ENCODE assay signal across 9 cellular contexts in the genomic region with DNA sequence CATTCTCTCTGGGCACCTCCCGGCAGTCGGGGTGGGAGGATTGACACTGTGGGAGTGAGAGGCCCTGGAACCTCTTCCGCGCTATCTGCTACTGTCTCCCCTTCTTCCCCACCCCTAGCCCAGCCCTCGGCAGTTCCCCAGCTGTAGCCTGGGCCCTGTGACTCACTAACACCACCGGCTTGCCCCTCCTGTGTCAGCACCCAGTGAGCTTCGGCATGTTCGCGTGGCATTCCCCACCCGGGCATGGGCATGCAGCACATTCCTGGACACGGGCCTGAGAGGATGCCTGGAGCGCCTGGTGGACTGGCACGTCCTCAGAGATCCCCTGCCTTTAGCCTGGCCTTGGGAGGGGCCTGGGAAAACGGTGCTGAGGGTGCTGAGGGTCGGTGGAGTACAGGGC. TPM values are rescaled to one million over a fixed set of nuclear protein-coding genes. Genes with fewer than 3 reads are reported as not detected.
DNase-seq lines count a peak whose midpoint lies in the region; ATAC-seq and TF ChIP-seq lines count a peak whose summit lies in the region.
"Had no signal": no experiment of that assay in that cellular context is flagged by ENCODE, and none has a peak within 500 bp of the region (broad histone marks: within the 10 kb centered on the region; RNA-seq: fewer than 3 reads in every experiment).

No MANE protein-coding gene starts in this region.

- no peak overlapping the region for H3K27ac Mint-ChIP-seq in CD4-positive, alpha-beta T cell

- peaks cover 14% of the 10 kb centered on the region for H3K4me1 Mint-ChIP-seq in CD4-positive, alpha-beta T cell (ENCODE audit: low read depth)

- no peak for TF ChIP-seq EP300 in ovary (IDR thresholded peaks at IDR 0.05)

- H3K36me3 Mint-ChIP-seq in CD4-positive, alpha-beta T cell (ENCODE audit: low read depth): no peaks in the 10 kb centered on the region

- H3K27ac ChIP-seq in CD4-positive, alpha-beta T cell (ENCODE audit: low read depth, low read length): no peak overlapping the region
- H3K27ac ChIP-seq in SK-N-MC (no peak overlapping the region), heart right ventricle (peak overlapping the region; percentile 5 to 93 (median 87)), ovary (no peak overlapping the region)

- H3K4me3 ChIP-seq in SK-N-MC (peak overlapping the region; percentile 88), heart right ventricle (peak overlapping the region in 9 of 10 donors; percentile 55 to 79 (median 75)), ovary (peak overlapping the region; percentile 73)

- H3K4me3 Mint-ChIP-seq in CD4-positive, alpha-beta T cell: peak overlapping the region; percentile 82

- intact Hi-C loops in CD4-positive, alpha-beta T cell (cut with DNase I, micrococcal nuclease): no loop called here
- intact Hi-C loops in heart right ventricle (cut with DNase I) (no loop called here), ovary (cut with DNase I) (no loop called here)

- TF ChIP-seq POLR2A in ovary (IDR thresholded peaks at IDR 0.05): no peak

- no peak overlapping the region for H3K9ac ChIP-seq in SK-N-MC (ENCODE audit: insufficient read length)

- H3K27me3 ChIP-seq in CD4-positive, alpha-beta T cell (ENCODE audit: control insufficient read depth, insufficient read depth, low read length): no peaks in the 10 kb centered on the region
- H3K27me3 ChIP-seq in heart right ventricle: peaks cover 0 to 11% (median 0%) of the 10 kb centered on the region in 7 donors
- H3K27me3 ChIP-seq in ovary: no peaks in the 10 kb centered on the region

- POLR2A ChIA-PET in CD4-positive, alpha-beta T cell (lab: Charles Lee): no interaction called here

- no peaks in the 10 kb centered on the region for H3K9me3 Mint-ChIP-seq in CD4-positive, alpha-beta T cell

- H3K36me3 ChIP-seq in SK-N-MC (ENCODE audit: insufficient read depth, low read length) (no peaks in the 10 kb centered on the region), heart right ventricle (no peaks in the 10 kb centered on the region), ovary (no peaks in the 10 kb centered on the region)

- no peak for ATAC-seq in CD4-positive, alpha-beta T cell (ENCODE audit: poor library complexity)
- ATAC-seq in heart right ventricle (peak; percentile 61 to 74 (median 70)), HG02759 (IDR thresholded peaks at IDR 0.05; ENCODE audit: unreplicated experiment) (no peak), HG03571 (IDR thresholded peaks at IDR 0.05; ENCODE audit: unreplicated experiment) (no peak), GM21367 (IDR thresholded peaks at IDR 0.05; ENCODE audit: unreplicated experiment) (no peak)

- H3K4me1 ChIP-seq in heart right ventricle (peaks cover 4 to 62% (median 34%) of the 10 kb centered on the region in 9 donors), ovary (ENCODE audit: insufficient read depth) (peaks cover 6% of the 10 kb centered on the region)

- no peak for DNase-seq in CD4-positive, alpha-beta T cell
- DNase-seq in SK-N-MC (ENCODE audit: low read depth, low spot score): no peak
- DNase-seq in heart right ventricle: peak; percentile 76
- DNase-seq in ovary: peak in 3 of 5 donors; percentile 41 to 59 (median 58)
- DNase-seq in NCI-H187 (lab: John Stamatoyannopoulos, UW): no peak

- H3K27me3 Mint-ChIP-seq in CD4-positive, alpha-beta T cell: no peaks in the 10 kb centered on the region

- no peak for TF ChIP-seq CTCF in CD4-positive, alpha-beta T cell (IDR thresholded peaks at IDR 0.05)
- TF ChIP-seq CTCF in heart right ventricle (IDR thresholded peaks at IDR 0.05) (no peak), ovary (IDR thresholded peaks at IDR 0.05) (no peak)

- no peaks in the 10 kb centered on the region for H3K9me3 ChIP-seq in CD4-positive, alpha-beta T cell (ENCODE audit: control insufficient read depth, low read length)
- H3K9me3 ChIP-seq in SK-N-MC (ENCODE audit: low read depth, low read length): no peaks in the 10 kb centered on the region
- H3K9me3 ChIP-seq in heart right ventricle: no peaks in the 10 kb centered on the region
- H3K9me3 ChIP-seq in ovary: no peaks in the 10 kb centered on the region

- CTCF ChIA-PET in CD4-positive, alpha-beta T cell (lab: Charles Lee): no interaction called here

- WGBS in heart right ventricle, 2 donors: 26 to 32% methylated on average over 15 of the region's 15 CpGs
- 13 to 19% (median 18%) methylated on average over 14 to 15 of the region's 15 CpGs for WGBS in ovary, 3 donors

RNA-seq across cellular contexts. Expression of gene CDK18, which starts 1.3 kb away (rescaled TPM):
- total RNA-seq in CD4-positive, alpha-beta T cell: 1 to 10 TPM; 1.6 to 2.7 TPM
- 100 to 1,000 TPM; 122 to 199 (median 164) TPM for total RNA-seq in heart right ventricle
- 100 to 1,000 TPM in 1 of 2 donors, 10 to 100 TPM in 1; 41.4 to 156 TPM for polyA plus RNA-seq in heart right ventricle
- total RNA-seq in ovary: 10 to 100 TPM; 11.0 to 31.5 (median 19.6) TPM
- 10 to 100 TPM in 1 of 2 donors, 1 to 10 TPM in 1; 6.3 to 13.3 TPM for polyA plus RNA-seq in ovary

RNA-seq across cellular contexts. Expression of gene BLACAT1, which starts 49.9 kb away (rescaled TPM):
- total RNA-seq in CD4-positive, alpha-beta T cell: not detected
- total RNA-seq in heart right ventricle (under 1 TPM in 1 of 10 donors, not detected in 9; 0.15 TPM), ovary (1 to 10 TPM in 3 of 7 donors, under 1 TPM in 4; 0.08 to 2.1 (median 0.60) TPM)
- polyA plus RNA-seq in heart right ventricle (not detected), ovary (under 1 TPM; 0.15 to 0.30 TPM)
- total RNA-seq: lung microvascular endothelial cell had no signal

Comparison
In these comparisons a context has a peak if more than half of its experiments do, and no peak if none do; other contexts are left out.
1. ATAC-seq: peak in heart right ventricle (8 of 8); none in CD4-positive, alpha-beta T cell (single experiment), HG02759 (single experiment), HG03571 (single experiment) and GM21367 (single experiment).
2. DNase-seq: peak in heart right ventricle (2 of 2) and ovary (3 of 5); none in CD4-positive, alpha-beta T cell (0 of 10), SK-N-MC (single experiment) and NCI-H187 (0 of 2).
3. H3K27ac ChIP-seq: peak in heart right ventricle (10 of 10); none in CD4-positive, alpha-beta T cell (single experiment), SK-N-MC (single experiment) and ovary (0 of 2).
4. Peak in every context shown above with its lines, with median percentiles within 50 percentile points of each other: H3K4me3 ChIP-seq.